In the genomic region with DNA sequence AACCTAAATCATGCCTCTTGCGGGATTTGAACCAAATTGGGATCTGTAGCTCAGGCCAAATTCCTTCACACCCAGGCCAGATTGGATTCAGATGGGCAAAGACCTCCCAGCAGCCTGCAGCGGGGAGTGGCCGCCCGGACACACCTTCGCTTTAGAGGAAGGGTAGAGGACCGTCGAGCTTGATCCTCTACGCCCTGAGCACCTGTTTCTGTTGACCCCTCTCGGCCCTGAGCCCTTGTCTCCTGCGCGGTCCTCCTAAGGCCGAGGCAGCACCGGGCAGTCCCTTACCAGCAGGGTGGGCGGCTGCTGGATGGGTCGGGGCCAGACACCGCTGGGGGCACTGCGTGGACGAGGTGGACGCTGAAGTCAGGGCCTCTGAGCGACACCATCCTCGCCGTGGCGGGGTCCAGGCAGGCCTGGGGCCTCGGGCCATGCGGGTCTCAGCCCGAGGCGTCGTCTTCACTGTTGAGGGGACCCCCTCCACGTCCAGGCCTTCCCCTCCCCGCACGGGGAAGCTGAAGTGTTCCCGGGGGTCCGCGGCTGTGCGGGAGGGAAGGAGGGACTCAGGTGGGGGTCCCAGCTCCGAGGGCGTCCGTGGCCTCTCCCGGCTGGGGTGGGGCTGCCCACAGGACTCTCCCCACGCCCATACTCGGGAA, we compare ENCODE assay signal across 23 cellular contexts.
"Had no signal": no experiment of that assay in that cellular context is flagged by ENCODE, and none has a peak within 500 bp of the region (broad histone marks: within the 10 kb centered on the region; RNA-seq: fewer than 3 reads in every experiment).

No MANE protein-coding gene starts in this region.

- H3K4me2 ChIP-seq: smooth muscle cell had no signal

- DNase-seq: cortex of kidney; effector memory CD4-positive, alpha-beta T cell; esophagus squamous epithelium; foreskin fibroblast; glutamatergic neuron; immature natural killer cell; left lung; lower lobe of right lung; mesenchymal stem cell; midbrain; naive B cell; nucleus accumbens; stimulated activated CD4-positive, alpha-beta T cell treated with anti-CD3 and anti-CD28 coated beads, Interleukin-2, amount 100 ng/mL, for 48 hours; stimulated activated CD8-positive, alpha-beta memory T cell treated with anti-CD3 and anti-CD28 coated beads, Interleukin-4, amount 100 ng/mL, for 48 hours; stimulated activated naive B cell treated with anti-CD40 and anti-IgM and Interleukin-4, amounts not matched to agents 10 μg/mL and 1 μg/mL and 100 μg/mL, for 72 hours; tibial artery had no signal

- ATAC-seq: gastroesophageal sphincter; left lung; pancreas; stimulated activated naive B cell treated with anti-CD40 and anti-IgM and Interleukin-4, amounts not matched to agents 10 μg/mL and 1 μg/mL and 100 μg/mL, for 72 hours had no signal

- H3K36me3 ChIP-seq: esophagus squamous epithelium, left lung, lower lobe of right lung, pancreas, suprapubic skin had no signal

- H3K4me1 ChIP-seq: esophagus squamous epithelium, gastroesophageal sphincter, left lung, lower lobe of right lung, pancreas, suprapubic skin, tibial artery had no signal

- H3K27me3 Mint-ChIP-seq: central memory CD8-positive, alpha-beta T cell; naive B cell; stimulated activated naive B cell treated with anti-CD40 and anti-IgM and Interleukin-4, amounts not matched to agents 10 μg/mL and 1 μg/mL and 100 μg/mL, for 72 hours had no signal

- H3K4me1 Mint-ChIP-seq: central memory CD8-positive, alpha-beta T cell; naive B cell; stimulated activated naive B cell treated with anti-CD40 and anti-IgM and Interleukin-4, amounts not matched to agents 10 μg/mL and 1 μg/mL and 100 μg/mL, for 72 hours had no signal

- H3K4me3 ChIP-seq: esophagus squamous epithelium, gastroesophageal sphincter, left lung, lower lobe of right lung, pancreas, smooth muscle cell, suprapubic skin, tibial artery had no signal

- H3K27ac ChIP-seq: epithelial cell of prostate, gastroesophageal sphincter, left lung, lower lobe of right lung, pancreas, suprapubic skin, tibial artery had no signal

- H3K27ac Mint-ChIP-seq: immature natural killer cell; naive B cell; progenitor cell of endocrine pancreas; stimulated activated naive B cell treated with anti-CD40 and anti-IgM and Interleukin-4, amounts not matched to agents 10 μg/mL and 1 μg/mL and 100 μg/mL, for 72 hours had no signal

- H3K9me3 ChIP-seq: esophagus squamous epithelium, gastroesophageal sphincter, left lung, lower lobe of right lung, pancreas, suprapubic skin, tibial artery had no signal

- H3K9me3 Mint-ChIP-seq: central memory CD8-positive, alpha-beta T cell; immature natural killer cell had no signal

- H3K27me3 ChIP-seq: esophagus squamous epithelium, gastroesophageal sphincter, left lung, pancreas, suprapubic skin, tibial artery had no signal

- H3K36me3 Mint-ChIP-seq: immature natural killer cell; naive B cell; stimulated activated naive B cell treated with anti-CD40 and anti-IgM and Interleukin-4, amounts not matched to agents 10 μg/mL and 1 μg/mL and 100 μg/mL, for 72 hours had no signal

- H3K4me3 Mint-ChIP-seq: central memory CD8-positive, alpha-beta T cell; immature natural killer cell; naive B cell; stimulated activated naive B cell treated with anti-CD40 and anti-IgM and Interleukin-4, amounts not matched to agents 10 μg/mL and 1 μg/mL and 100 μg/mL, for 72 hours had no signal
